20 cellular contexts compared by ENCODE assay signal in genomic region chr5:89275206-89275605, GRCh38.
"Had no signal": no experiment of that assay in that cellular context is flagged by ENCODE, and none has a peak within 500 bp of the region (broad histone marks: within the 10 kb centered on the region; RNA-seq: fewer than 3 reads in every experiment).

No MANE protein-coding gene starts in this region.

- ATAC-seq: mucosa of descending colon; natural killer cell treated with Interleukin-12 subunit alpha and Interleukin-12 subunit beta and Interleukin-15 and Interleukin-18, amount 100 ng/mL, for 72 hours; pancreas; right cardiac atrium; upper lobe of right lung had no signal

- H3K4me3 ChIP-seq: esophagus squamous epithelium, mucosa of descending colon, neural progenitor cell, pancreas, smooth muscle cell, testis, tibial nerve, upper lobe of right lung, vagina had no signal

- H3K36me3 ChIP-seq: esophagus squamous epithelium, neural progenitor cell, pancreas, tibial nerve, upper lobe of right lung, vagina had no signal

- H3K4me1 ChIP-seq: esophagus squamous epithelium, pancreas, testis, tibial nerve, upper lobe of right lung, vagina had no signal

- H3K9me3 Mint-ChIP-seq: neural progenitor cell had no signal

- DNase-seq: effector memory CD4-positive, alpha-beta T cell; esophagus squamous epithelium; foreskin fibroblast; hippocampal formation; kidney glomerular epithelial cell; mammary epithelial cell; mucosa of descending colon; occipital lobe; pancreas; right cardiac atrium; stimulated activated CD4-positive, alpha-beta T cell treated with anti-CD3 and anti-CD28 coated beads, Interleukin-2, amount 100 ng/mL, for 48 hours; testis; upper lobe of right lung had no signal

- H3K4me3 Mint-ChIP-seq: natural killer cell treated with Interleukin-12 subunit alpha and Interleukin-12 subunit beta and Interleukin-15 and Interleukin-18, amount 100 ng/mL, for 72 hours; neural progenitor cell; stimulated activated naive CD8-positive, alpha-beta T cell treated with anti-CD3 and anti-CD28 coated beads, Interleukin-15, Interleukin-2, amounts not matched to agents 100 ng/mL and 50 ng/mL, for 24 hours had no signal

- H3K36me3 Mint-ChIP-seq: neural progenitor cell had no signal

- H3K9me3 ChIP-seq: esophagus squamous epithelium, mucosa of descending colon, pancreas, testis, tibial nerve, upper lobe of right lung, vagina had no signal

- H3K4me2 ChIP-seq: neural progenitor cell, smooth muscle cell had no signal

- H3K9ac ChIP-seq: neural progenitor cell had no signal

- H3K27me3 Mint-ChIP-seq: progenitor cell of endocrine pancreas; stimulated activated naive CD8-positive, alpha-beta T cell treated with anti-CD3 and anti-CD28 coated beads, Interleukin-15, Interleukin-2, amounts not matched to agents 100 ng/mL and 50 ng/mL, for 24 hours had no signal

- H3K27me3 ChIP-seq: esophagus squamous epithelium, neural progenitor cell, pancreas, testis, tibial nerve, upper lobe of right lung, vagina had no signal

- H3K27ac ChIP-seq: esophagus squamous epithelium, neural progenitor cell, pancreas, testis, tibial nerve, upper lobe of right lung, vagina had no signal

- H3K27ac Mint-ChIP-seq: natural killer cell treated with Interleukin-12 subunit alpha and Interleukin-12 subunit beta and Interleukin-15 and Interleukin-18, amount 100 ng/mL, for 72 hours; neural progenitor cell; progenitor cell of endocrine pancreas; stimulated activated naive CD8-positive, alpha-beta T cell treated with anti-CD3 and anti-CD28 coated beads, Interleukin-15, Interleukin-2, amounts not matched to agents 100 ng/mL and 50 ng/mL, for 24 hours had no signal
